In the genomic region with DNA sequence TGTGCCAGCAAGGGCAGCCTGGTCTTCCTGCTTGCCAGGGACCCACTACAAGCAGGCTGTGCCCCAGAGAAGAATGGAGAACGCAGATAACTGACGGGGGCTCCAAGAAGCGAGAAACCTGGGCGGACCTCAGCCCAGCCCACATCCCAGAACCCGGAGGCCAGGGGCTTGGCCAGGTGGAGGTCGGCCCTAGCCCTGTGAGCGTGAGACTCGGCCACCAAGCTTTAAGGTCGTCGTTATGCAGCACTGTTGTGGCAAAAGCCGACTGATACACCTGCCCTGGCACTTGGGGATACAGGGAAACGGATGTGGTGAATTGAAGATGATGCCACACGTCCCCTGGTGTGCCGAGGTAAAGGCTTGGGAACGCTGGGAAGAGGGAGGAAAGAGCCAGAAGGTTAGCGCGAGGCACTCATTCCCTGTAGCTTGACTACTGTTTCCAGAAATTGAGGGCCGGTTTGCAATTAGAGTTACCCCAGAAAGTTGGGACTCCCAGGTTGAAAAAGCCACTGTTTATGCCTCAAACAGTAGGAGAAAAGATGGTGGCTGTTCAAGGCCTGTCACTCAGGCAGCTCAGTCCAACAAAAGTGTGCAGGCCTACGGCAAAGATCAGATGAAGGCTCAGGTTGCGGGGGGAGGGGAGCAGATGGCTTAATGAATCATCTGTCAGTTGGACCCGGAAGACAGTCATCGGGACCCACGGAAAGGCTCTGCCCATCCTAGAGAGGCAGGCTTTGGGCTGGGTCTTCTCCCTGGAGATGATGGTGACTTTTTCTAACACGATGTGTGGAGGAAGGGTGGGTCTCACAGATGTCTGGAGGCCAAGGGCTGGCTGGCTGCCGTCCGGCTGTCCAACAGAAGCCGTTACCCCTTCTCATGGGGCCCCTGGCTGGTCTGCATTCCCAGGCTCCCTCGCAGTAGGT, we compare ENCODE assay signal across 14 cellular contexts. TPM values are rescaled to one million over a fixed set of nuclear protein-coding genes. Genes with fewer than 3 reads are reported as not detected.
DNase-seq lines count a peak whose midpoint lies in the region; ATAC-seq, FAIRE-seq and TF ChIP-seq lines count a peak whose summit lies in the region.
"Had no signal": no experiment of that assay in that cellular context is flagged by ENCODE, and none has a peak within 500 bp of the region (broad histone marks: within the 10 kb centered on the region; RNA-seq: fewer than 3 reads in every experiment).

No MANE protein-coding gene starts in this region.

- H3K9me3 ChIP-seq in AG04450 (ENCODE audit: control insufficient read depth, insufficient read depth, low read length) (no peaks in the 10 kb centered on the region; the same call in 1 of the 2 replicates), hepatocyte (ENCODE audit: low read depth) (no peaks in the 10 kb centered on the region)

- TF ChIP-seq CTCF in AG04450 (IDR thresholded peaks at IDR 0.05; ENCODE audit: low read depth, low read length) (no peak), RWPE1 (conservative IDR thresholded peaks at IDR 0.05; ENCODE audit: low read depth) (no peak), hepatocyte (IDR thresholded peaks at IDR 0.05; ENCODE audit: poor library complexity) (no peak)

- POLR2A ChIA-PET in AG04450 (lab: Yijun Ruan, JAX) (no interaction called here), RWPE1 (lab: Yijun Ruan, JAX; ENCODE audit: low non-redundant PET) (interaction anchor here (1.6 kb wide), 1 partner anchor 16 kb away, joined by 3 read pairs; no protein-coding TSS in a partner anchor)

- FAIRE-seq in HTR-8/SVneo (lab: Jason Lieb, UNC) = peak; percentile 38
- FAIRE-seq: GM12891 had no signal

- no peaks in the 10 kb centered on the region for H3K9me2 ChIP-seq in hepatocyte (replicated peaks; ENCODE audit: insufficient read depth)

- H3K4me3 ChIP-seq in AG04450 (ENCODE audit: low read depth, low read length) (no peak overlapping the region), hepatocyte (no peak overlapping the region)

- ATAC-seq in GM21737 (IDR thresholded peaks at IDR 0.05; ENCODE audit: unreplicated experiment) (no peak), HG03432 (IDR thresholded peaks at IDR 0.05; ENCODE audit: unreplicated experiment) (no peak), HG03159 (IDR thresholded peaks at IDR 0.05; ENCODE audit: unreplicated experiment) (no peak), GM18873 (IDR thresholded peaks at IDR 0.05; ENCODE audit: low FRiP score, unreplicated experiment) (no peak)

- CTCF ChIA-PET in AG04450 (lab: Charles Lee) = no interaction called here
- CTCF ChIA-PET in RWPE1 (lab: Yijun Ruan, JAX) = interaction anchor here (0.6 kb wide), 1 partner anchor 1321 kb away, joined by 3 read pairs; no protein-coding TSS in a partner anchor

- H3K27ac ChIP-seq in AG04450 (ENCODE audit: low read depth, low read length) (peak overlapping the region; percentile 11), RWPE1 (peak overlapping the region; percentile 99), hepatocyte (peak overlapping the region; percentile 20)

- H3K4me2 ChIP-seq in hepatocyte = peak overlapping the region; percentile 33

- H3K4me1 ChIP-seq in hepatocyte (ENCODE audit: insufficient read depth) = peaks cover 16% of the 10 kb centered on the region

- DNase-seq in AG04450 (ENCODE audit: low read depth, low spot score) (no peak), HTR-8/SVneo (ENCODE audit: insufficient read length, low spot score) (peak; percentile 78), RWPE1 (ENCODE audit: low spot score) (peak; percentile 77), hepatocyte (ENCODE audit: low spot score) (peak; percentile 47)
- DNase-seq: activated naive CD4-positive, alpha-beta T cell treated with Interleukin-2 at 50 U/mL for 16 hours; C1 segment of cervical spinal cord; dermis blood vessel endothelial cell; stimulated activated CD4-positive, alpha-beta T cell treated with anti-CD3 and anti-CD28 coated beads, Interleukin-2, amount 100 ng/mL, for 48 hours; substantia nigra had no signal

- 82% methylated on average over 28 of the region's 28 CpGs for WGBS in hepatocyte (ENCODE audit: low lambda C conversion rate, missing lambda C conversion rate)

- peaks cover 27% of the 10 kb centered on the region for H3K79me2 ChIP-seq in hepatocyte

- peak overlapping the region; percentile 11 for H2AFZ ChIP-seq in hepatocyte

- no peaks in the 10 kb centered on the region for H3K36me3 ChIP-seq in hepatocyte (replicated peaks; ENCODE audit: insufficient read depth, low read depth)

- H3K27me3 ChIP-seq in AG04450 (ENCODE audit: control insufficient read depth, insufficient read depth, low read length) (peaks cover 2% of the 10 kb centered on the region), hepatocyte (no peaks in the 10 kb centered on the region)

- no peaks in the 10 kb centered on the region for H4K20me1 ChIP-seq in hepatocyte (ENCODE audit: insufficient read depth, poor library complexity, severe bottlenecking)

RNA-seq across cellular contexts. Expression of a gene that starts 45.6 kb away (rescaled TPM):
- polyA plus RNA-seq in AG04450 (2011; rRNA removed) = 1.3 and 2.5 TPM in 2 replicates
- 3.3 and 6.3 TPM in 2 replicates for polyA minus RNA-seq in AG04450 (2011; rRNA and poly(A)+ RNA removed)
- total RNA-seq in hepatocyte = 6.6 and 8.6 TPM in 2 replicates
- 6.4 and 7.9 TPM in 2 replicates for polyA plus RNA-seq in hepatocyte

RNA-seq across cellular contexts. Expression of a gene that starts 54.6 kb away (rescaled TPM):
- 29.3 and 40.8 TPM in 2 replicates for polyA plus RNA-seq in AG04450 (2011; rRNA removed)
- 50.3 and 59.9 TPM in 2 replicates for polyA minus RNA-seq in AG04450 (2011; rRNA and poly(A)+ RNA removed)
- 71.3 and 91.4 TPM in 2 replicates for total RNA-seq in hepatocyte
- 123 and 124 TPM in 2 replicates for polyA plus RNA-seq in hepatocyte

Comparison
In these comparisons a context has a peak if more than half of its experiments do, and no peak if none do; other contexts are left out.
1. H3K27ac ChIP-seq: peak in every context shown above with its lines; median percentile 99 in RWPE1; 20 in hepatocyte; 11 in AG04450.